In the genomic region with DNA sequence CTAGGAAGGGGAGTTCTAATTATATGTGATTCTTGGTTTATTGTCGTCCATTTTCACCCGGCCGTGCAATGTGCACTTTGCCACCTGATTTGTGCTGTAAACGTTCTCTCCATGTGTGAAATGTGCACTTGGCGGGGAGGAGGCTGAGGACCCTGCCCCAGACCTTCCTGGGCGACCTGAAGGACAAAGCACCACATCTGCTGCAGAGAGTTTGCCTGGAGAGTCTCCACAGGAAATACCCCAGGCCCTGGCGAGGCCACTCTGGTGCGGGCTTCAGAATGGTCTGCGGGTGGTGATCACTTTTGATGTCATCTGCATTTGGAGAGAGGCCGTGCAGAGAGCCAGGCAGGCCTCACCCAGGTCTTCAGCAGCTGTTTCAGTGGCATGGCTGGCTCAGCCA, we compare ENCODE assay signal across 22 cellular contexts.
DNase-seq lines count a peak whose midpoint lies in the region; ATAC-seq and TF ChIP-seq lines count a peak whose summit lies in the region.
"Had no signal": no experiment of that assay in that cellular context is flagged by ENCODE, and none has a peak within 500 bp of the region (broad histone marks: within the 10 kb centered on the region; RNA-seq: fewer than 3 reads in every experiment).

No MANE protein-coding gene starts in this region.

- TF ChIP-seq CTCF in endodermal cell (conservative IDR thresholded peaks at IDR 0.05) (no peak), upper lobe of right lung (IDR thresholded peaks at IDR 0.05) (no peak)

- H3K4me3 ChIP-seq in endodermal cell (ENCODE audit: low read length) (no peak overlapping the region), upper lobe of right lung (no peak overlapping the region)
- H3K4me3 ChIP-seq: A549; BLaER1 treated with 17β-estradiol and CSF1 and Interleukin-3, amounts not matched to agents 10 nM and 100 nM; GM12878 had no signal

- no peaks in the 10 kb centered on the region for H3K36me3 Mint-ChIP-seq in endodermal cell (ENCODE audit: low read depth)

- intact Hi-C loops in upper lobe of right lung (cut with DNase I): no loop called here

- H3K9me3 ChIP-seq in endodermal cell (ENCODE audit: control insufficient read depth, low read length): peaks cover 18% of the 10 kb centered on the region
- no peaks in the 10 kb centered on the region for H3K9me3 ChIP-seq in upper lobe of right lung

- H3K4me1 Mint-ChIP-seq in endodermal cell: no peaks in the 10 kb centered on the region
- H3K4me1 Mint-ChIP-seq: B cell had no signal

- ATAC-seq in upper lobe of right lung: no peak
- ATAC-seq: A549; CD8-positive, alpha-beta T cell; GM12878 had no signal

- H3K4me3 Mint-ChIP-seq in endodermal cell: no peak overlapping the region
- H3K4me3 Mint-ChIP-seq: B cell; CD4-positive, alpha-beta T cell; CD8-positive, alpha-beta T cell had no signal

- DNase-seq in endodermal cell: peak; percentile 35
- DNase-seq in mesenteric fat pad (ENCODE audit: low spot score): peak; percentile 80
- DNase-seq in upper lobe of right lung: peak; percentile 39
- no peak for DNase-seq in cortex of kidney (lab: John Stamatoyannopoulos, UW)
- no peak for DNase-seq in amniotic stem cell (lab: John Stamatoyannopoulos, UW)
- DNase-seq: AML-193; Calu3; CD4-positive, alpha-beta T cell; CD8-positive, alpha-beta T cell; DMS153; DMS53; DMS79; DND-41; EL; GDM1 had no signal

- H3K36me3 ChIP-seq in endodermal cell (ENCODE audit: control insufficient read depth, insufficient read depth, low read length): no peaks in the 10 kb centered on the region
- H3K36me3 ChIP-seq in upper lobe of right lung: no peaks in the 10 kb centered on the region

- 88 to 100% methylated on average over 3 to 10 of the region's 10 CpGs for WGBS in endodermal cell (ENCODE audit: insufficient coverage in 1 of 2, insufficient read length in 1 of 2), 2 experiments

- H3K27ac Mint-ChIP-seq in endodermal cell: no peak overlapping the region
- H3K27ac Mint-ChIP-seq: B cell; CD4-positive, alpha-beta T cell; CD8-positive, alpha-beta T cell had no signal

- H3K27me3 Mint-ChIP-seq in endodermal cell (ENCODE audit: insufficient read depth): no peaks in the 10 kb centered on the region
- H3K27me3 Mint-ChIP-seq: B cell; CD4-positive, alpha-beta T cell had no signal

- peaks cover 21% of the 10 kb centered on the region for H3K9me3 Mint-ChIP-seq in endodermal cell

- H3K9ac ChIP-seq in endodermal cell (ENCODE audit: extremely low read depth, low read length, poor library complexity, severe bottlenecking): no peak overlapping the region
- H3K9ac ChIP-seq: BLaER1 treated with 17β-estradiol and CSF1 and Interleukin-3, amounts not matched to agents 10 nM and 100 nM had no signal

- no peaks in the 10 kb centered on the region for H3K27me3 ChIP-seq in endodermal cell (ENCODE audit: control insufficient read depth, insufficient read depth, low read length, poor library complexity, severe bottlenecking)
- no peaks in the 10 kb centered on the region for H3K27me3 ChIP-seq in upper lobe of right lung
- H3K27me3 ChIP-seq: BLaER1 treated with 17β-estradiol and CSF1 and Interleukin-3, amounts not matched to agents 10 nM and 100 nM had no signal

- H3K4me1 ChIP-seq in endodermal cell (ENCODE audit: control insufficient read depth, insufficient read depth, low read length) (no peaks in the 10 kb centered on the region), upper lobe of right lung (no peaks in the 10 kb centered on the region)
- H3K4me1 ChIP-seq: A549, Caco-2 had no signal

- H3K27ac ChIP-seq in endodermal cell (ENCODE audit: low read depth, low read length): no peak overlapping the region
- H3K27ac ChIP-seq in upper lobe of right lung: no peak overlapping the region
- H3K27ac ChIP-seq: 22Rv1; A549; BLaER1 treated with 17β-estradiol and CSF1 and Interleukin-3, amounts not matched to agents 10 nM and 100 nM; C4-2B had no signal

Comparison
In these comparisons a context has a peak if more than half of its experiments do, and no peak if none do; other contexts are left out.
1. DNase-seq: peak in endodermal cell (single experiment), mesenteric fat pad (single experiment) and upper lobe of right lung (single experiment); none in cortex of kidney (single experiment) and amniotic stem cell (single experiment).